In the genomic region with DNA sequence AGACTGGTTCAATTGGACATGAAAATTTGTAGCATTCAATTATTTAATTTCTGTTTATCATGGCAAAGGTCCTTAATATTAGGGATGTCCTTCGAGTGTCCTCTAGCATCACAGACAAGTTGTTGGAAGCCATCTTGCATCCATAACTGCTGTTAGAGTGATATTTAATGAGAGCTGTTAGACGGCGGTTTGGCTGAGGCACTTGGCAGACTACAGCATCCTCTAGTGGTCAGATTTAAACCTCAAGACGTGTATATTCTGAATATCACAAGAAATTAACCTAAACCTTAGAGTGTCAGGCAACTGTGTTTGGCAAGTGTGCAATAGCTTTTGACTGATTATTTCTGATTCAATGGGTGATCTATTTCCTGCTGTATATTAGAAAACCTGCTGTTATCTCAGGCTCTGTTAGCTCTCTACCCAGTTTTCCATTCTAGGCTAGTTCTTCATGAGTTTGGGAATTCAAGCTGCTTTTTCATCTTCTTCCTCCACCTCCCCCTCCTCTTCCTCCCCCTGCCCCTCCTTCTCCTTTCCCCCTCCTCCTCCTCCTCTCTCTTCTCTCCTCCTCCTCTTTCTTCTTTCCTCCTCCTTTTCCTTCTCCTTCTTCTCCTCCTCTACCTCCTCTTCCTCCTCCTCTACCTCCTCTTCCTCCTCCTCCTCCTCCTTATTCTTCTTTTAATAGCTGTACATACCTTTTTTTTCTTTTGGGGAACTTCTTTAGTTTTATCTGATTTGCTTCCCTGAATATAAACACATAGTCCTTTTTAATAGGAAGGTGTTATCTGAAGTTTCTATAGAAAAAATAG, we compare ENCODE assay signal across 8 cellular contexts. TPM values are rescaled to one million over a fixed set of nuclear protein-coding genes. Genes with fewer than 3 reads are reported as not detected.
DNase-seq lines count a peak whose midpoint lies in the region; ATAC-seq and TF ChIP-seq lines count a peak whose summit lies in the region.

No MANE protein-coding gene starts in this region.

- intact Hi-C loops in right lobe of liver (cut with DNase I): loop anchor here in 1 of 2 donors (5.0 kb wide), 1 partner anchor 191 kb away; no protein-coding TSS in a partner anchor

- CTCF ChIA-PET in T-cell (lab: Charles Lee): interaction anchor here (0.6 to 3.6 kb wide), 10 partner anchors 17 to 369 kb away, joined by 3 to 55 read pairs (median 4); a partner anchor contains a TSS

- H3K36me3 Mint-ChIP-seq in T-cell: no peaks in the 10 kb centered on the region

- no peaks in the 10 kb centered on the region for H3K36me3 ChIP-seq in right lobe of liver

- H3K9me3 Mint-ChIP-seq in T-cell: no peaks in the 10 kb centered on the region

- H3K4me1 ChIP-seq in right lobe of liver: peaks cover 0 to 14% (median 6%) of the 10 kb centered on the region in 4 donors

- DNase-seq in Ammon's horn (ENCODE audit: low spot score): peak; percentile 90
- peak; percentile 61 for DNase-seq in NCI-H146 (lab: John Stamatoyannopoulos, UW)
- peak in 27 of 34 experiments; percentile 5 to 39 (median 22) for DNase-seq in T-cell
- no peak for DNase-seq in coronary artery (ENCODE audit: low spot score)
- peak in 2 of 3 donors; percentile 20 to 51 for DNase-seq in right lobe of liver
- DNase-seq in substantia nigra (lab: John Stamatoyannopoulos, UW): peak in 34 of 49 donors; percentile 0 to 55 (median 22)

- ATAC-seq in GM18511 (IDR thresholded peaks at IDR 0.05; ENCODE audit: unreplicated experiment) (peak; percentile 94), HG02885 (IDR thresholded peaks at IDR 0.05; ENCODE audit: poor library complexity, unreplicated experiment) (peak; percentile 93), T-cell (replicated peaks in 1 of 4) (peak; percentile 52 to 67 (median 57)), right lobe of liver (peak; percentile 81 to 91 (median 84))

- peaks cover 3 to 7% of the 10 kb centered on the region in 2 donors for H3K27me3 Mint-ChIP-seq in T-cell

- H3K4me1 Mint-ChIP-seq in T-cell: no peaks in the 10 kb centered on the region

- WGBS in right lobe of liver (ENCODE audit: insufficient coverage, low coverage, low lambda C conversion rate, missing lambda C conversion rate): 5% methylated on average over 4 of the region's 4 CpGs

- H3K4me3 ChIP-seq in coronary artery (no peak overlapping the region), right lobe of liver (no peak overlapping the region)

- H3K27ac Mint-ChIP-seq in T-cell: no peak overlapping the region

- H3K4me3 Mint-ChIP-seq in T-cell: no peak overlapping the region

- H3K9me3 ChIP-seq in right lobe of liver: no peaks in the 10 kb centered on the region

- H3K27ac ChIP-seq in coronary artery: no peak overlapping the region
- H3K27ac ChIP-seq in right lobe of liver: no peak overlapping the region
- H3K27ac ChIP-seq in substantia nigra (ENCODE audit: low read depth, low read length, poor library complexity, severe bottlenecking): no peak overlapping the region

- TF ChIP-seq CTCF in coronary artery (IDR thresholded peaks at IDR 0.05): peak; percentile 83
- peak; percentile 81 to 98 (median 84) for TF ChIP-seq CTCF in right lobe of liver (IDR thresholded peaks at IDR 0.05)

- POLR2A ChIA-PET in T-cell (lab: Charles Lee): no interaction called here

- no peaks in the 10 kb centered on the region for H3K27me3 ChIP-seq in right lobe of liver

- TF ChIP-seq POLR2A in right lobe of liver (IDR thresholded peaks at IDR 0.05): no peak

RNA-seq across cellular contexts. Expression of a gene that starts 8.6 kb away (rescaled TPM):
- total RNA-seq in T-cell: 1 to 10 TPM in 3 of 5 donors, not detected in 2; 7.4 to 8.8 (median 8.8) TPM
- total RNA-seq in right lobe of liver: 100 to 1,000 TPM in 3 of 6 experiments, 10 to 100 TPM in 3; 11.9 to 823 (median 161) TPM

RNA-seq across cellular contexts. Expression of a gene that starts 40.4 kb away (rescaled TPM):
- total RNA-seq in T-cell (1 to 10 TPM; 1.8 to 8.3 (median 5.7) TPM), right lobe of liver (under 1 TPM; 0.07 to 0.56 (median 0.31) TPM)

RNA-seq across cellular contexts. Expression of a gene that starts 55.6 kb away (rescaled TPM):
- under 1 TPM in 1 of 5 donors, not detected in 4; 0.99 TPM for total RNA-seq in T-cell
- not detected for total RNA-seq in right lobe of liver
